ENCODE assay signal across 35 cellular contexts in genomic region chr7:96452146-96452545, GRCh38.
"Had no signal": no experiment of that assay in that cellular context is flagged by ENCODE, and none has a peak within 500 bp of the region (broad histone marks: within the 10 kb centered on the region; RNA-seq: fewer than 3 reads in every experiment).

No MANE protein-coding gene starts in this region.

- DNase-seq: Karpas-422, Kasumi-1, KG1, MG63, MM.1S, MV-4-11, NCI-H1048, NCI-H1092, NCI-H1092 treated with DMSO at 0.1 percent for 48 hours, NCI-H1105, NCI-H1105 treated with DMSO at 0.1 percent for 48 hours, NCI-H1417, NCI-H1417 treated with DMSO at 0.1 percent for 48 hours, NCI-H1436, NCI-H1436 treated with DMSO at 0.1 percent for 48 hours, NCI-H146, NCI-H1694, NCI-H1694 treated with DMSO at 0.1 percent for 48 hours, NCI-H187, NCI-H187 treated with DMSO at 0.1 percent for 48 hours, NCI-H1930, NCI-H2029, NCI-H2029 treated with DMSO at 0.1 percent for 48 hours, NCI-H2081, NCI-H2081 treated with DMSO at 0.1 percent for 48 hours, NCI-H2107, NCI-H2171, NCI-H2171 treated with DMSO at 0.1 percent for 48 hours, NCI-H2227 treated with DMSO at 0.1 percent for 48 hours, NCI-H226, NCI-H345, NCI-H446, NCI-H446 treated with DMSO at 0.1 percent for 48 hours, NCI-H510A had no signal

- H3K4me3 ChIP-seq: MG63 had no signal

- H3K27me3 ChIP-seq: MG63 had no signal

- H3K36me3 ChIP-seq: MG63 had no signal

- H3K9ac ChIP-seq: KMS-11 had no signal

- H3K27ac ChIP-seq: KMS-11 had no signal

- H3K4me2 ChIP-seq: KMS-11 had no signal

- H3K9me3 ChIP-seq: MG63 had no signal
